In the genomic region with DNA sequence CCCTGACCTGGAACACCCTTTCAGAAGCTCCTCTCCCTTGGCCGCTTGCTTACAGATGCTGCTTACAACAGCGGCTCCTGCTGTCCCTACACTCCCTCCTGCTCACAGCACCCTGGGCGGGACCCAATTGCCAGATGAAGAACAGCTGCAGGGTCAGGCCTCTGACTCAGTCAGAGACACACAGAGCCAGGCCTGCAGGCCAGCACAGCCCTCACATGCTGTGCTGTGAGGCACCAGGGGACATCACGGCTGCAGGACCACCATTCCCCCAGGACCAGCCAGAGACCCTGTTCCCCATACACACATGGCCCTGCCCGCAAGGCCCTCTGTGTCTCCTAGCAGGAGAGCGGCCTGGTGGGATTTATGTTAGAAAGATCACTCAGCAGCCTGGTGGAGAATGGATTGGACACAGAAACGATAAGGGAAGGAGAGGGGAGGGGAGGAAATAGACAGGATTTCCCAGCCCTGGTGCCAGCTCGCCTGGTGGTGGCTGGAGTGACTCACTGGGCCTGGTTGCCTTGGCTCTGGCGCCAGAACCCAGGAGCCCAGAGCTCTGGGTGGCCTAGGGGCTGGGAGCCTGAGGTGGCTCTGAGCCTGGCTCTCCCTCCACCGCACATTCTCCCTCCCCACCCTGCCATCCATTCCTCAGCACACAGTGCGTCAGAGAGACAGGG, we compare ENCODE assay signal across 8 cellular contexts. TPM values are rescaled to one million over a fixed set of nuclear protein-coding genes. Genes with fewer than 3 reads are reported as not detected.
DNase-seq lines count a peak whose midpoint lies in the region; ATAC-seq and TF ChIP-seq lines count a peak whose summit lies in the region.

No MANE protein-coding gene starts in this region.

- peak overlapping the region; percentile 73 for H3K27ac ChIP-seq in angular gyrus (ENCODE audit: low read depth, low read length)
- H3K27ac ChIP-seq in left ventricle myocardium inferior (replicated peaks): peak overlapping the region; percentile 89

- intact Hi-C loops in left ventricle myocardium inferior (cut with micrococcal nuclease): no loop called here

- no peaks in the 10 kb centered on the region for H3K9me3 Mint-ChIP-seq in activated T-cell treated with anti-CD3 and anti-CD28 coated beads, Interleukin-2, amount 50 U/mL, for 24 hours

- DNase-seq in activated T-cell treated with anti-CD3 and anti-CD28 coated beads, Interleukin-2, amount 50 U/mL, for 24 hours: peak; percentile 34
- DNase-seq in activated T-cell treated with anti-CD3 and anti-CD28 coated beads, Interleukin-2, amount 50 U/mL, for 48 hours: no peak
- DNase-seq in left ventricle myocardium inferior: peak; percentile 83
- DNase-seq in retinal pigment epithelial cell (ENCODE audit: low read depth): peak; percentile 62
- no peak for DNase-seq in NCI-H2081 (lab: John Stamatoyannopoulos, UW)
- no peak for DNase-seq in activated CD8-positive, alpha-beta memory T cell treated with anti-CD3 and anti-CD28 coated beads, Interleukin-2, amount 50 U/mL, for 48 hours

- H3K9me3 ChIP-seq in left ventricle myocardium inferior (replicated peaks): peaks cover 7% of the 10 kb centered on the region

- H3K27me3 Mint-ChIP-seq in activated T-cell treated with anti-CD3 and anti-CD28 coated beads, Interleukin-2, amount 50 U/mL, for 24 hours: no peaks in the 10 kb centered on the region

- H3K36me3 Mint-ChIP-seq in activated T-cell treated with anti-CD3 and anti-CD28 coated beads, Interleukin-2, amount 50 U/mL, for 24 hours (ENCODE audit: low read depth): no peaks in the 10 kb centered on the region

- no peaks in the 10 kb centered on the region for H3K36me3 ChIP-seq in left ventricle myocardium inferior

- H3K4me3 ChIP-seq in left ventricle myocardium inferior (no peak overlapping the region), retinal pigment epithelial cell (ENCODE audit: low read length) (no peak overlapping the region)

- peaks cover 32% of the 10 kb centered on the region for H3K4me1 ChIP-seq in left ventricle myocardium inferior

- TF ChIP-seq CTCF in left ventricle myocardium inferior (IDR thresholded peaks at IDR 0.05; ENCODE audit: borderline replicate concordance) (peak; percentile 49), retinal pigment epithelial cell (conservative IDR thresholded peaks at IDR 0.05; ENCODE audit: low read depth, low read length) (peak; percentile 54)

- ATAC-seq in GM19397 (IDR thresholded peaks at IDR 0.05; ENCODE audit: unreplicated experiment): no peak

- no peaks in the 10 kb centered on the region for H3K27me3 ChIP-seq in left ventricle myocardium inferior (ENCODE audit: low read depth)

- peaks cover 18% of the 10 kb centered on the region for H3K4me1 Mint-ChIP-seq in activated T-cell treated with anti-CD3 and anti-CD28 coated beads, Interleukin-2, amount 50 U/mL, for 24 hours (ENCODE audit: low read depth)

- H3K4me3 Mint-ChIP-seq in activated T-cell treated with anti-CD3 and anti-CD28 coated beads, Interleukin-2, amount 50 U/mL, for 24 hours: no peak overlapping the region

- H3K27ac Mint-ChIP-seq in activated T-cell treated with anti-CD3 and anti-CD28 coated beads, Interleukin-2, amount 50 U/mL, for 24 hours: no peak overlapping the region

RNA-seq across cellular contexts. Expression of gene CAPN5, which starts 6.7 kb away (rescaled TPM):
- 2.3 TPM for total RNA-seq in left ventricle myocardium inferior

RNA-seq across cellular contexts. Expression of gene OMP, which starts 29.2 kb away (rescaled TPM):
- not detected for total RNA-seq in left ventricle myocardium inferior

RNA-seq across cellular contexts. Expression of gene B3GNT6, which starts 39.3 kb away (rescaled TPM):
- total RNA-seq in left ventricle myocardium inferior: not detected

RNA-seq across cellular contexts. Expression of gene MYO7A, which starts 54.6 kb away (rescaled TPM):
- 3.2 TPM for total RNA-seq in left ventricle myocardium inferior

Comparison
In these comparisons a context has a peak if more than half of its experiments do, and no peak if none do; other contexts are left out.
1. DNase-seq: peak in activated T-cell treated with anti-CD3 and anti-CD28 coated beads, Interleukin-2, amount 50 U/mL, for 24 hours (single experiment), left ventricle myocardium inferior (single experiment) and retinal pigment epithelial cell (single experiment); none in activated T-cell treated with anti-CD3 and anti-CD28 coated beads, Interleukin-2, amount 50 U/mL, for 48 hours (0 of 2), NCI-H2081 (0 of 2) and activated CD8-positive, alpha-beta memory T cell treated with anti-CD3 and anti-CD28 coated beads, Interleukin-2, amount 50 U/mL, for 48 hours (single experiment).